Comparison of ENCODE assay signal across 1 cellular context in genomic region chr22:30425616-30426394, GRCh38.
TF ChIP-seq lines count a peak whose summit lies in the region.

Gene MTFP1, plus strand, starts transcription at chr22:30425768. Its CDS starts 112 bp downstream, at chr22:30425880.

TF ChIP-seq in HepG2, 621 proteins besides CTCF, POLR2A, EP300 and RAD21 (continued from another document and continues in another):
- TF ChIP-seq, protein P1, sequence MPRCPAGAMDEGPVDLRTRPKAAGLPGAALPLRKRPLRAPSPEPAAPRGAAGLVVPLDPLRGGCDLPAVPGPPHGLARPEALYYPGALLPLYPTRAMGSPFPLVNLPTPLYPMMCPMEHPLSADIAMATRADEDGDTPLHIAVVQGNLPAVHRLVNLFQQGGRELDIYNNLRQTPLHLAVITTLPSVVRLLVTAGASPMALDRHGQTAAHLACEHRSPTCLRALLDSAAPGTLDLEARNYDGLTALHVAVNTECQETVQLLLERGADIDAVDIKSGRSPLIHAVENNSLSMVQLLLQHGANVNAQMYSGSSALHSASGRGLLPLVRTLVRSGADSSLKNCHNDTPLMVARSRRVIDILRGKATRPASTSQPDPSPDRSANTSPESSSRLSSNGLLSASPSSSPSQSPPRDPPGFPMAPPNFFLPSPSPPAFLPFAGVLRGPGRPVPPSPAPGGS (CRISPR knock-in tag; IDR thresholded peaks at IDR 0.05) = 0 out of 2 replicates have a peak, but pooled peaks have one; percentile 16
- TF ChIP-seq FUBP1 (CRISPR knock-in tag; IDR thresholded peaks at IDR 0.05; ENCODE audit: borderline replicate concordance) = no peak
- no peak for TF ChIP-seq ZNF367 (CRISPR knock-in tag; IDR thresholded peaks at IDR 0.05; ENCODE audit: borderline replicate concordance)
- no peak for TF ChIP-seq NRL (CRISPR knock-in tag; IDR thresholded peaks at IDR 0.05; ENCODE audit: borderline replicate concordance)
- no peak for TF ChIP-seq ZNF407 (CRISPR knock-in tag; IDR thresholded peaks at IDR 0.05; ENCODE audit: not compliant biosample characterization)
- peak; percentile 9; the same call in 1 of the 2 replicates for TF ChIP-seq ZNF768 (CRISPR knock-in tag; IDR thresholded peaks at IDR 0.05)
- TF ChIP-seq RELA (CRISPR knock-in tag; IDR thresholded peaks at IDR 0.05) = no peak
- TF ChIP-seq, protein P2, sequence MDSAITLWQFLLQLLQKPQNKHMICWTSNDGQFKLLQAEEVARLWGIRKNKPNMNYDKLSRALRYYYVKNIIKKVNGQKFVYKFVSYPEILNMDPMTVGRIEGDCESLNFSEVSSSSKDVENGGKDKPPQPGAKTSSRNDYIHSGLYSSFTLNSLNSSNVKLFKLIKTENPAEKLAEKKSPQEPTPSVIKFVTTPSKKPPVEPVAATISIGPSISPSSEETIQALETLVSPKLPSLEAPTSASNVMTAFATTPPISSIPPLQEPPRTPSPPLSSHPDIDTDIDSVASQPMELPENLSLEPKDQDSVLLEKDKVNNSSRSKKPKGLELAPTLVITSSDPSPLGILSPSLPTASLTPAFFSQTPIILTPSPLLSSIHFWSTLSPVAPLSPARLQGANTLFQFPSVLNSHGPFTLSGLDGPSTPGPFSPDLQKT (CRISPR knock-in tag; IDR thresholded peaks at IDR 0.05; ENCODE audit: borderline replicate concordance) = no peak
- TF ChIP-seq TCF7 (IDR thresholded peaks at IDR 0.05; ENCODE audit: low read depth) = no peak
- TF ChIP-seq FOSL1 (CRISPR knock-in tag; IDR thresholded peaks at IDR 0.05; ENCODE audit: borderline replicate concordance) = no peak
- no peak for TF ChIP-seq KDM1A (CRISPR knock-in tag; IDR thresholded peaks at IDR 0.05)
- TF ChIP-seq TEAD3 (CRISPR knock-in tag; optimal IDR thresholded peaks at IDR 0.05; ENCODE audit: borderline replicate concordance) = peak; percentile 34
- TF ChIP-seq ZNF484 (CRISPR knock-in tag; IDR thresholded peaks at IDR 0.05; ENCODE audit: borderline replicate concordance, low read depth) = no peak
- peak; percentile 98 for TF ChIP-seq ZNF7 (CRISPR knock-in tag; IDR thresholded peaks at IDR 0.05)
- TF ChIP-seq ZNF513 (CRISPR knock-in tag; conservative IDR thresholded peaks at IDR 0.05) = no peak
- TF ChIP-seq MXD3 (CRISPR knock-in tag; IDR thresholded peaks at IDR 0.05) = no peak; the same call in 1 of the 2 replicates
- TF ChIP-seq SIN3A (IDR thresholded peaks at IDR 0.05; ENCODE audit: borderline replicate concordance, low read depth, low read length) = peak; percentile 64; the same call in 1 of the 2 replicates
- TF ChIP-seq IRF9 (CRISPR knock-in tag; IDR thresholded peaks at IDR 0.05; ENCODE audit: borderline replicate concordance) = 0 out of 2 replicates have a peak, but pooled peaks have one; percentile 15
- TF ChIP-seq ELF3 (CRISPR knock-in tag; IDR thresholded peaks at IDR 0.05) = 0 out of 2 replicates have a peak, but pooled peaks have one; percentile 19
- TF ChIP-seq HNRNPLL (IDR thresholded peaks at IDR 0.05; ENCODE audit: low read depth, low read length, poor library complexity, severe bottlenecking) = peak; percentile 64
- TF ChIP-seq ZNF451 (CRISPR knock-in tag; IDR thresholded peaks at IDR 0.05) = peak; percentile 49; the same call in 1 of the 2 replicates
- TF ChIP-seq, protein P3, sequence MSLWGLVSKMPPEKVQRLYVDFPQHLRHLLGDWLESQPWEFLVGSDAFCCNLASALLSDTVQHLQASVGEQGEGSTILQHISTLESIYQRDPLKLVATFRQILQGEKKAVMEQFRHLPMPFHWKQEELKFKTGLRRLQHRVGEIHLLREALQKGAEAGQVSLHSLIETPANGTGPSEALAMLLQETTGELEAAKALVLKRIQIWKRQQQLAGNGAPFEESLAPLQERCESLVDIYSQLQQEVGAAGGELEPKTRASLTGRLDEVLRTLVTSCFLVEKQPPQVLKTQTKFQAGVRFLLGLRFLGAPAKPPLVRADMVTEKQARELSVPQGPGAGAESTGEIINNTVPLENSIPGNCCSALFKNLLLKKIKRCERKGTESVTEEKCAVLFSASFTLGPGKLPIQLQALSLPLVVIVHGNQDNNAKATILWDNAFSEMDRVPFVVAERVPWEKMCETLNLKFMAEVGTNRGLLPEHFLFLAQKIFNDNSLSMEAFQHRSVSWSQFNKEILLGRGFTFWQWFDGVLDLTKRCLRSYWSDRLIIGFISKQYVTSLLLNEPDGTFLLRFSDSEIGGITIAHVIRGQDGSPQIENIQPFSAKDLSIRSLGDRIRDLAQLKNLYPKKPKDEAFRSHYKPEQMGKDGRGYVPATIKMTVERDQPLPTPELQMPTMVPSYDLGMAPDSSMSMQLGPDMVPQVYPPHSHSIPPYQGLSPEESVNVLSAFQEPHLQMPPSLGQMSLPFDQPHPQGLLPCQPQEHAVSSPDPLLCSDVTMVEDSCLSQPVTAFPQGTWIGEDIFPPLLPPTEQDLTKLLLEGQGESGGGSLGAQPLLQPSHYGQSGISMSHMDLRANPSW (CRISPR knock-in tag; IDR thresholded peaks at IDR 0.05; ENCODE audit: borderline replicate concordance) = no peak
- TF ChIP-seq ZBTB21 (CRISPR knock-in tag; IDR thresholded peaks at IDR 0.05) = no peak
- TF ChIP-seq NFE2L2 (IDR thresholded peaks at IDR 0.05; ENCODE audit: low read length) = no peak
- peak; percentile 55; the same call in 1 of the 2 replicates for TF ChIP-seq TARDBP (CRISPR knock-in tag; IDR thresholded peaks at IDR 0.05)
- TF ChIP-seq ZSCAN12 (CRISPR knock-in tag; IDR thresholded peaks at IDR 0.05) = no peak
- no peak for TF ChIP-seq ZBTB20 (CRISPR knock-in tag; IDR thresholded peaks at IDR 0.05; ENCODE audit: borderline replicate concordance, low read depth)
- TF ChIP-seq ZNF20 (CRISPR knock-in tag; IDR thresholded peaks at IDR 0.05) = no peak
- peak; percentile 53; the same call in 1 of the 2 replicates for TF ChIP-seq HDAC1 (CRISPR knock-in tag; IDR thresholded peaks at IDR 0.05)
- no peak for TF ChIP-seq NCOR1 (IDR thresholded peaks at IDR 0.05; ENCODE audit: borderline replicate concordance, low read length)
- no peak for TF ChIP-seq ZNF780A (CRISPR knock-in tag; IDR thresholded peaks at IDR 0.05)
- no peak for TF ChIP-seq XRCC5 (optimal IDR thresholded peaks at IDR 0.05; ENCODE audit: low read length)
- TF ChIP-seq, protein P4, sequence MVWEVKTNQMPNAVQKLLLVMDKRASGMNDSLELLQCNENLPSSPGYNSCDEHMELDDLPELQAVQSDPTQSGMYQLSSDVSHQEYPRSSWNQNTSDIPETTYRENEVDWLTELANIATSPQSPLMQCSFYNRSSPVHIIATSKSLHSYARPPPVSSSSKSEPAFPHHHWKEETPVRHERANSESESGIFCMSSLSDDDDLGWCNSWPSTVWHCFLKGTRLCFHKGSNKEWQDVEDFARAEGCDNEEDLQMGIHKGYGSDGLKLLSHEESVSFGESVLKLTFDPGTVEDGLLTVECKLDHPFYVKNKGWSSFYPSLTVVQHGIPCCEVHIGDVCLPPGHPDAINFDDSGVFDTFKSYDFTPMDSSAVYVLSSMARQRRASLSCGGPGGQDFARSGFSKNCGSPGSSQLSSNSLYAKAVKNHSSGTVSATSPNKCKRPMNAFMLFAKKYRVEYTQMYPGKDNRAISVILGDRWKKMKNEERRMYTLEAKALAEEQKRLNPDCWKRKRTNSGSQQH (CRISPR knock-in tag; IDR thresholded peaks at IDR 0.05; ENCODE audit: low read depth) = peak; percentile 83; the same call in 1 of the 2 replicates
- TF ChIP-seq SKI (IDR thresholded peaks at IDR 0.05; ENCODE audit: partially characterized antibody) = peak; percentile 22
- no peak; the same call in 1 of the 2 replicates for TF ChIP-seq TOPORS (CRISPR knock-in tag; IDR thresholded peaks at IDR 0.05)
- no peak for TF ChIP-seq ZNF224 (CRISPR knock-in tag; IDR thresholded peaks at IDR 0.05)
- TF ChIP-seq GATAD2A (CRISPR knock-in tag; IDR thresholded peaks at IDR 0.05) = 0 out of 2 replicates have a peak, but pooled peaks have one; percentile 26
- peak; percentile 9; the same call in 1 of the 2 replicates for TF ChIP-seq SP5 (CRISPR knock-in tag; IDR thresholded peaks at IDR 0.05; ENCODE audit: borderline replicate concordance, low read depth)
- 0 out of 2 replicates have a peak, but pooled peaks have one; percentile 32 for TF ChIP-seq PPARG (CRISPR knock-in tag; conservative IDR thresholded peaks at IDR 0.05)
